In genomic region chr20:4245542-4245941, GRCh38 we compare ENCODE assay signal across 1 cellular context.
TF ChIP-seq lines count a peak whose summit lies in the region.

No MANE protein-coding gene starts in this region.

TF ChIP-seq in GM23338, 12 proteins besides CTCF, POLR2A, EP300 and RAD21 (continued from another document):
- TF ChIP-seq, protein P1, sequence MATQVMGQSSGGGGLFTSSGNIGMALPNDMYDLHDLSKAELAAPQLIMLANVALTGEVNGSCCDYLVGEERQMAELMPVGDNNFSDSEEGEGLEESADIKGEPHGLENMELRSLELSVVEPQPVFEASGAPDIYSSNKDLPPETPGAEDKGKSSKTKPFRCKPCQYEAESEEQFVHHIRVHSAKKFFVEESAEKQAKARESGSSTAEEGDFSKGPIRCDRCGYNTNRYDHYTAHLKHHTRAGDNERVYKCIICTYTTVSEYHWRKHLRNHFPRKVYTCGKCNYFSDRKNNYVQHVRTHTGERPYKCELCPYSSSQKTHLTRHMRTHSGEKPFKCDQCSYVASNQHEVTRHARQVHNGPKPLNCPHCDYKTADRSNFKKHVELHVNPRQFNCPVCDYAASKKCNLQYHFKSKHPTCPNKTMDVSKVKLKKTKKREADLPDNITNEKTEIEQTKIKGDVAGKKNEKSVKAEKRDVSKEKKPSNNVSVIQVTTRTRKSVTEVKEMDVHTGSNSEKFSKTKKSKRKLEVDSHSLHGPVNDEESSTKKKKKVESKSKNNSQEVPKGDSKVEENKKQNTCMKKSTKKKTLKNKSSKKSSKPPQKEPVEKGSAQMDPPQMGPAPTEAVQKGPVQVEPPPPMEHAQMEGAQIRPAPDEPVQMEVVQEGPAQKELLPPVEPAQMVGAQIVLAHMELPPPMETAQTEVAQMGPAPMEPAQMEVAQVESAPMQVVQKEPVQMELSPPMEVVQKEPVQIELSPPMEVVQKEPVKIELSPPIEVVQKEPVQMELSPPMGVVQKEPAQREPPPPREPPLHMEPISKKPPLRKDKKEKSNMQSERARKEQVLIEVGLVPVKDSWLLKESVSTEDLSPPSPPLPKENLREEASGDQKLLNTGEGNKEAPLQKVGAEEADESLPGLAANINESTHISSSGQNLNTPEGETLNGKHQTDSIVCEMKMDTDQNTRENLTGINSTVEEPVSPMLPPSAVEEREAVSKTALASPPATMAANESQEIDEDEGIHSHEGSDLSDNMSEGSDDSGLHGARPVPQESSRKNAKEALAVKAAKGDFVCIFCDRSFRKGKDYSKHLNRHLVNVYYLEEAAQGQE (IDR thresholded peaks at IDR 0.05; ENCODE audit: unreplicated experiment), result no peak
- no peak for TF ChIP-seq ZNF462 (CRISPR knock-in tag; IDR thresholded peaks at IDR 0.05)
